16 cellular contexts compared by ENCODE assay signal in the genomic region with DNA sequence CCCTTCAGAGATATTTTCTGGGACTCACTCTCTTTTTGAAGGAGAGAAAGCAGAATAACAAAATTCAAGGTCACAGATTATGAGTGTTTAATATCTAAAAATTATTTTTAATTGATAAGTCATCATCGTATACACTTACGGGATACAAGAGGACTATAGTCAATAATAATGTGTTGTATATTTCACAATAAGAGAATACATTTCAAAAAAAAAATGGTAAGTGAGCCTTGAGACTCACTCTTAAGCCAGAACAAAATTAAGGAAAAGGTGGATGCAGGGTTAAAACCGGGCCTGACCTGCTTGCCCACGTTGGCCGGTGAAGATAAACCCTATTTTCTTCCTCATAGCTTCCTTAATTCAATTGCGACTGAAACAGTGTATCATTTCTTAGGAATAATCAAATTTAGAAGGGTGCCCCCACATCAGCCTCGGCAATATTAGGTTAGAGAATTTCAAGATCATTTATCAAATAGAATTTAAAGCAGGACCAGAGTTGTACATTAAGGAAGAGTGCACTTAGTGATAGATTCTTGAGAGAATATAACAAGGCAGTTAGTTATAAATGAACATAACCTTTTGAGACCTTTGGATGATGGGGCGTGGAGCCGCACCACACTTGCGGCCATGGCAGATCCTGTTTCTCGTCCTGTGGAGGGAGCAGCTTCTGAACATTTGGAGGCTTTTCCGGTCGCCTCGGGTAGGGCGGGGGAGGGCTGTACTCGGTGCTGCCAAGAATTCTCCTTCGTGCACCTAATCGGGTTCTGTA.
DNase-seq lines count a peak whose midpoint lies in the region; TF ChIP-seq lines count a peak whose summit lies in the region.
"Had no signal": no experiment of that assay in that cellular context is flagged by ENCODE, and none has a peak within 500 bp of the region (broad histone marks: within the 10 kb centered on the region; RNA-seq: fewer than 3 reads in every experiment).

No MANE protein-coding gene starts in this region.

- no peak overlapping the region for H4K5ac ChIP-seq in mesendoderm (ENCODE audit: low read length)

- H3K27ac Mint-ChIP-seq in progenitor cell of endocrine pancreas, result no peak overlapping the region
- H3K27ac Mint-ChIP-seq: B cell; CD4-positive, alpha-beta T cell; HFFc6 had no signal

- H3K9ac ChIP-seq in mesendoderm (ENCODE audit: low read length), result no peak overlapping the region

- no peak overlapping the region for H4K8ac ChIP-seq in mesendoderm (ENCODE audit: low read depth, low read length)

- no peak overlapping the region for H3K56ac ChIP-seq in mesendoderm (ENCODE audit: low read length)

- no peak overlapping the region for H3K4ac ChIP-seq in mesendoderm (ENCODE audit: low read depth, low read length)

- H3K27ac ChIP-seq in mesendoderm (ENCODE audit: low read depth, low read length), result no peak overlapping the region

- no peak overlapping the region for H2BK120ac ChIP-seq in mesendoderm (ENCODE audit: low read depth, low read length)

- H2BK15ac ChIP-seq in mesendoderm (replicated peaks; ENCODE audit: low read depth), result no peak overlapping the region

- H3K4me3 ChIP-seq in mesendoderm (ENCODE audit: low read length), result no peak overlapping the region
- H3K4me3 ChIP-seq: GM12878 had no signal

- no peak overlapping the region for H2BK5ac ChIP-seq in mesendoderm (ENCODE audit: low read length)

- H3K9me3 Mint-ChIP-seq in progenitor cell of endocrine pancreas (ENCODE audit: low read depth), result no peaks in the 10 kb centered on the region
- H3K9me3 Mint-ChIP-seq: CD4-positive, alpha-beta T cell had no signal

- peaks cover 3% of the 10 kb centered on the region for H3K36me3 Mint-ChIP-seq in progenitor cell of endocrine pancreas (ENCODE audit: insufficient read depth)

- H3K4me3 Mint-ChIP-seq in progenitor cell of endocrine pancreas (ENCODE audit: low read depth), result no peak overlapping the region
- H3K4me3 Mint-ChIP-seq: B cell; CD4-positive, alpha-beta T cell; HFFc6; IgD-negative memory B cell had no signal

- no peak for TF ChIP-seq CTCF in progenitor cell of endocrine pancreas (IDR thresholded peaks at IDR 0.05; ENCODE audit: unreplicated experiment)

- DNase-seq in G401 (ENCODE audit: low spot score), result peak; percentile 85
- peak; percentile 99 for DNase-seq in SK-N-DZ (ENCODE audit: low spot score)
- DNase-seq in cerebellar cortex (ENCODE audit: low spot score), result peak; percentile 79
- DNase-seq in mesendoderm, result peak; percentile 11
- DNase-seq in progenitor cell of endocrine pancreas (ENCODE audit: low spot score, unreplicated experiment), result no peak
- no peak for DNase-seq in CD1c-positive myeloid dendritic cell (ENCODE audit: extremely low spot score)
- DNase-seq in NCI-H2081 (lab: John Stamatoyannopoulos, UW), result no peak
- DNase-seq in T1000 (lab: John Stamatoyannopoulos, UW), result no peak
- DNase-seq: CD4-positive, alpha-beta T cell; DMS153; DMS79; HFFc6; KG1 had no signal

- no peaks in the 10 kb centered on the region for H3K79me1 ChIP-seq in mesendoderm (ENCODE audit: low read length)

- WGBS in mesendoderm (ENCODE audit: extremely low coverage, insufficient coverage, low lambda C conversion rate), result no CpG with 5 or more reads among the region's 18 CpGs

- H3K4me1 Mint-ChIP-seq in progenitor cell of endocrine pancreas (ENCODE audit: low read depth), result peaks cover 9% of the 10 kb centered on the region
- H3K4me1 Mint-ChIP-seq: B cell, IgD-negative memory B cell had no signal

- H3K4me2 ChIP-seq in mesendoderm (ENCODE audit: low read length), result no peak overlapping the region

- H2AK5ac ChIP-seq in mesendoderm (ENCODE audit: low read length), result no peak overlapping the region

- H3K36me3 ChIP-seq in mesendoderm (ENCODE audit: control insufficient read depth, insufficient read depth, low read length), result no peaks in the 10 kb centered on the region

- H3K27me3 Mint-ChIP-seq in progenitor cell of endocrine pancreas, result no peaks in the 10 kb centered on the region
- H3K27me3 Mint-ChIP-seq: B cell; CD4-positive, alpha-beta T cell; IgD-negative memory B cell had no signal

- in situ Hi-C loops in G401 (cut with HindIII; ENCODE audit: low sequenced_read_pairs), result no loop called here

- no peaks in the 10 kb centered on the region for H3K27me3 ChIP-seq in mesendoderm (ENCODE audit: insufficient read depth, low read length, poor library complexity)

- H3K18ac ChIP-seq in mesendoderm (ENCODE audit: low read length), result no peak overlapping the region

- H3K79me2 ChIP-seq in mesendoderm (ENCODE audit: control insufficient read depth, insufficient read depth, low read length), result no peaks in the 10 kb centered on the region

- H3K4me1 ChIP-seq in mesendoderm (ENCODE audit: control insufficient read depth, low read depth, low read length), result no peaks in the 10 kb centered on the region

- no peak overlapping the region for H3K23ac ChIP-seq in mesendoderm (ENCODE audit: low read length)

Comparison
In these comparisons a context has a peak if more than half of its experiments do, and no peak if none do; other contexts are left out.
1. DNase-seq: peak in G401 (single experiment), SK-N-DZ (single experiment), cerebellar cortex (single experiment) and mesendoderm (single experiment); none in progenitor cell of endocrine pancreas (single experiment), CD1c-positive myeloid dendritic cell (single experiment), NCI-H2081 (0 of 2) and T1000 (single experiment).